15 cellular contexts compared by ENCODE assay signal in the genomic region with DNA sequence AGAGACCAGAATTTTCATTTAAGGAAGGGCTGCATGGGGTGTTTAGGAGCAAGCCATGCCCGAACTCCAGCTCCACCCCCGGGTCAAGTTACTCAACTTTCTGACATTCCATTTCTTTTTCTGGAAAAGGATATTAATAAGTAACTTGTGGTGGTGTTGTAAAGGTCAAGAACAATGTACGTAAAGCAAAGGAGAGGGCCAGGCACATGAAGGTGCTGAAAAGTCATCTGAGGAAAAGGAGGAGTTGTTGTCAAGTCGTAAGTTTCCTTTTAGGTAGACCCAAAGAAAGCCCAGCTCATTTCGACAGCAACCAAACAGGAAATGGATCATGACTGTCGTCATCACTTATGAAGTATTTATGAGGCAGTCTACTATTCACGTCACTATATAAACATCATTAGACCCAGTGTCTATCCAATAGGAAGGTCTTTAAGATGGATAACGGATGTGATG.
A peak's percentile ranks its signal among the peaks of the same experiment; 100 is the strongest.
DNase-seq lines count a peak whose midpoint lies in the region; ATAC-seq, FAIRE-seq and TF ChIP-seq lines count a peak whose summit lies in the region.
"Had no signal": no experiment of that assay in that cellular context is flagged by ENCODE, and none has a peak within 500 bp of the region (broad histone marks: within the 10 kb centered on the region; RNA-seq: fewer than 3 reads in every experiment).

No MANE protein-coding gene starts in this region.

- TF ChIP-seq EP300 in esophagus muscularis mucosa (IDR thresholded peaks at IDR 0.05), result no peak

- H3K4me1 ChIP-seq in esophagus muscularis mucosa, result peaks cover 0 to 12% (median 7%) of the 10 kb centered on the region in 4 donors
- H3K4me1 ChIP-seq: HAP-1 had no signal

- H3K27me3 ChIP-seq in esophagus muscularis mucosa, result no peaks in the 10 kb centered on the region

- TF ChIP-seq CTCF in esophagus muscularis mucosa (IDR thresholded peaks at IDR 0.05), result no peak
- TF ChIP-seq CTCF in mesothelial cell of epicardium (IDR thresholded peaks at IDR 0.05; ENCODE audit: unreplicated experiment), result no peak

- DNase-seq in ACHN (peak; percentile 74), HTR-8/SVneo (ENCODE audit: insufficient read length, low spot score) (peak; percentile 10), esophagus muscularis mucosa (ENCODE audit: extremely low spot score) (peak; percentile 39), mesothelial cell of epicardium (ENCODE audit: low spot score in 2 of 2, unreplicated experiment in 2 of 2) (no peak)
- no peak for DNase-seq in natural killer cell treated with Interleukin-12 subunit alpha and Interleukin-12 subunit beta and Interleukin-15 and Interleukin-18, amount 100 ng/mL, for 72 hours (ENCODE audit: low spot score)
- DNase-seq: activated CD8-positive, alpha-beta T cell treated with anti-CD3 and anti-CD28 coated beads, Interleukin-2, amount 10 ng/mL, durations not matched to agents 7 days and 5 days; activated naive CD8-positive, alpha-beta T cell treated with anti-CD3 and anti-CD28 coated beads, Interleukin-2, amount 10 ng/mL, durations not matched to agents 7 days and 5 days; C1 segment of cervical spinal cord; NCI-H1694; retina had no signal

- intact Hi-C loops in esophagus muscularis mucosa (cut with DNase I), result no loop called here

- H3K36me3 ChIP-seq in esophagus muscularis mucosa, result no peaks in the 10 kb centered on the region
- H3K36me3 ChIP-seq: HAP-1 had no signal

- no peaks in the 10 kb centered on the region for H3K9me3 Mint-ChIP-seq in mesothelial cell of epicardium
- peaks cover 3% of the 10 kb centered on the region for H3K9me3 Mint-ChIP-seq in natural killer cell treated with Interleukin-12 subunit alpha and Interleukin-12 subunit beta and Interleukin-15 and Interleukin-18, amount 100 ng/mL, for 72 hours
- H3K9me3 Mint-ChIP-seq: activated naive CD8-positive, alpha-beta T cell treated with anti-CD3 and anti-CD28 coated beads, Interleukin-2, amount 10 ng/mL, durations not matched to agents 7 days and 5 days had no signal

- ATAC-seq in HG03045 (IDR thresholded peaks at IDR 0.05; ENCODE audit: unreplicated experiment) (no peak), GM21528 (IDR thresholded peaks at IDR 0.05; ENCODE audit: low FRiP score, unreplicated experiment) (no peak), GM21447 (IDR thresholded peaks at IDR 0.05; ENCODE audit: unreplicated experiment) (no peak)
- no peak for ATAC-seq in natural killer cell treated with Interleukin-12 subunit alpha and Interleukin-12 subunit beta and Interleukin-15 and Interleukin-18, amount 100 ng/mL, for 72 hours
- ATAC-seq: activated CD8-positive, alpha-beta T cell treated with anti-CD3 and anti-CD28 coated beads, Interleukin-2, amount 10 ng/mL, durations not matched to agents 7 days and 5 days had no signal

- peaks cover 5% of the 10 kb centered on the region for H3K27me3 Mint-ChIP-seq in mesothelial cell of epicardium (ENCODE audit: low read depth)
- H3K27me3 Mint-ChIP-seq in natural killer cell treated with Interleukin-12 subunit alpha and Interleukin-12 subunit beta and Interleukin-15 and Interleukin-18, amount 100 ng/mL, for 72 hours, result peaks cover 0 to 3% of the 10 kb centered on the region in 2 donors
- H3K27me3 Mint-ChIP-seq: activated naive CD8-positive, alpha-beta T cell treated with anti-CD3 and anti-CD28 coated beads, Interleukin-2, amount 10 ng/mL, durations not matched to agents 7 days and 5 days had no signal

- peaks cover 50% of the 10 kb centered on the region for H3K4me1 Mint-ChIP-seq in mesothelial cell of epicardium
- no peaks in the 10 kb centered on the region for H3K4me1 Mint-ChIP-seq in natural killer cell treated with Interleukin-12 subunit alpha and Interleukin-12 subunit beta and Interleukin-15 and Interleukin-18, amount 100 ng/mL, for 72 hours (ENCODE audit: low read depth in 2 of 2)
- H3K4me1 Mint-ChIP-seq: activated naive CD8-positive, alpha-beta T cell treated with anti-CD3 and anti-CD28 coated beads, Interleukin-2, amount 10 ng/mL, durations not matched to agents 7 days and 5 days had no signal

- no peak for FAIRE-seq in HTR-8/SVneo (lab: Jason Lieb, UNC)
- FAIRE-seq: endometrium had no signal

- no peak overlapping the region for H3K4me3 ChIP-seq in esophagus muscularis mucosa
- H3K4me3 ChIP-seq: HAP-1 had no signal

- in situ Hi-C loops in ACHN (cut with HindIII; ENCODE audit: low pct_ligation_motif_present, low pct_unique_long_range_greater_than_20kb, low sequenced_read_pairs), result no loop called here

- no peaks in the 10 kb centered on the region for H3K36me3 Mint-ChIP-seq in mesothelial cell of epicardium
- H3K36me3 Mint-ChIP-seq in natural killer cell treated with Interleukin-12 subunit alpha and Interleukin-12 subunit beta and Interleukin-15 and Interleukin-18, amount 100 ng/mL, for 72 hours, result no peaks in the 10 kb centered on the region
- H3K36me3 Mint-ChIP-seq: activated naive CD8-positive, alpha-beta T cell treated with anti-CD3 and anti-CD28 coated beads, Interleukin-2, amount 10 ng/mL, durations not matched to agents 7 days and 5 days had no signal

- H3K4me3 Mint-ChIP-seq in mesothelial cell of epicardium, result no peak overlapping the region
- no peak overlapping the region for H3K4me3 Mint-ChIP-seq in natural killer cell treated with Interleukin-12 subunit alpha and Interleukin-12 subunit beta and Interleukin-15 and Interleukin-18, amount 100 ng/mL, for 72 hours
- H3K4me3 Mint-ChIP-seq: activated CD8-positive, alpha-beta T cell treated with anti-CD3 and anti-CD28 coated beads, Interleukin-2, amount 10 ng/mL, durations not matched to agents 7 days and 5 days; activated naive CD8-positive, alpha-beta T cell treated with anti-CD3 and anti-CD28 coated beads, Interleukin-2, amount 10 ng/mL, durations not matched to agents 7 days and 5 days had no signal

- no peaks in the 10 kb centered on the region for H3K9me3 ChIP-seq in esophagus muscularis mucosa
- H3K9me3 ChIP-seq: HAP-1 had no signal

- H3K27ac Mint-ChIP-seq in mesothelial cell of epicardium, result peak overlapping the region; percentile 51
- H3K27ac Mint-ChIP-seq in natural killer cell treated with Interleukin-12 subunit alpha and Interleukin-12 subunit beta and Interleukin-15 and Interleukin-18, amount 100 ng/mL, for 72 hours, result no peak overlapping the region
- H3K27ac Mint-ChIP-seq: activated CD8-positive, alpha-beta T cell treated with anti-CD3 and anti-CD28 coated beads, Interleukin-2, amount 10 ng/mL, durations not matched to agents 7 days and 5 days; activated naive CD8-positive, alpha-beta T cell treated with anti-CD3 and anti-CD28 coated beads, Interleukin-2, amount 10 ng/mL, durations not matched to agents 7 days and 5 days had no signal

- no peak overlapping the region for H3K27ac ChIP-seq in esophagus muscularis mucosa (replicated peaks in 1 of 4)

- no peak for TF ChIP-seq POLR2A in esophagus muscularis mucosa (IDR thresholded peaks at IDR 0.05; ENCODE audit: low read depth)

- 65% methylated on average over 8 of the region's 8 CpGs for WGBS in esophagus muscularis mucosa

Comparison
In these comparisons a context has a peak if more than half of its experiments do, and no peak if none do; other contexts are left out.
1. DNase-seq: peak in ACHN (single experiment), HTR-8/SVneo (single experiment) and esophagus muscularis mucosa (single experiment); none in mesothelial cell of epicardium (0 of 2) and natural killer cell treated with Interleukin-12 subunit alpha and Interleukin-12 subunit beta and Interleukin-15 and Interleukin-18, amount 100 ng/mL, for 72 hours (single experiment).